8 cellular contexts compared by ENCODE assay signal in genomic region chr5:139747583-139748504, GRCh38. TPM values are rescaled to one million over a fixed set of nuclear protein-coding genes. Genes with fewer than 3 reads are reported as not detected.
DNase-seq lines count a peak whose midpoint lies in the region; ATAC-seq, FAIRE-seq and TF ChIP-seq lines count a peak whose summit lies in the region.

No MANE protein-coding gene starts in this region.

- H3K9me2 ChIP-seq in SU-DHL-6 (replicated peaks; ENCODE audit: insufficient read depth, low read length) = no peaks in the 10 kb centered on the region

- DNase-seq in GM12864 (ENCODE audit: low read depth) (no peak), kidney (peak; percentile 88), GDM1 (lab: John Stamatoyannopoulos, UW) (no peak)
- peak; percentile 43 for DNase-seq in stimulated activated CD4-positive, alpha-beta T cell treated with anti-CD3 and anti-CD28 coated beads, Interleukin-12 subunit alpha, Interleukin-12 subunit beta, amount 100 ng/mL, for 4 hours

- peaks cover 0 to 3% (median 0%) of the 10 kb centered on the region in 5 experiments for H3K9me3 Mint-ChIP-seq in brain

- no peaks in the 10 kb centered on the region for H3K36me3 Mint-ChIP-seq in brain

- no peaks in the 10 kb centered on the region for H3K9me3 ChIP-seq in SU-DHL-6 (ENCODE audit: insufficient read depth, low read length)
- H3K9me3 ChIP-seq in kidney (ENCODE audit: control insufficient read depth in 1 of 2, low read length in 2 of 2) = no peaks in the 10 kb centered on the region

- peak overlapping the region; percentile 43 for H3K4me3 ChIP-seq in GM12864 (ENCODE audit: low read depth, low read length)
- H3K4me3 ChIP-seq in SU-DHL-6 (ENCODE audit: insufficient read depth, low read length, poor library complexity, severe bottlenecking) = peak overlapping the region; percentile 31
- H3K4me3 ChIP-seq in kidney (ENCODE audit: low read length in 2 of 2) = peak overlapping the region in 1 of 2 donors; percentile 49

- H3K36me3 ChIP-seq in SU-DHL-6 (ENCODE audit: low read length) (no peaks in the 10 kb centered on the region), kidney (ENCODE audit: control insufficient read depth in 1 of 2, insufficient read depth in 2 of 2, low read length in 2 of 2) (no peaks in the 10 kb centered on the region)

- H3K9ac ChIP-seq in SU-DHL-6 (ENCODE audit: low read length) (peak overlapping the region; percentile 40), kidney (ENCODE audit: low read length in 2 of 2) (peak overlapping the region in 1 of 2 donors; percentile 34)

- no peak for TF ChIP-seq CTCF in GM12864 (IDR thresholded peaks at IDR 0.05; ENCODE audit: low read depth, low read length, missing control alignments)
- TF ChIP-seq CTCF in SU-DHL-6 (IDR thresholded peaks at IDR 0.05; ENCODE audit: insufficient read depth, low read length, poor library complexity, severe bottlenecking) = no peak
- no peak for TF ChIP-seq CTCF in brain (conservative IDR thresholded peaks at IDR 0.05)
- TF ChIP-seq CTCF in kidney (IDR thresholded peaks at IDR 0.05; ENCODE audit: borderline replicate concordance, extremely low read depth, insufficient read depth) = no peak

- H3K4me1 Mint-ChIP-seq in brain = peaks cover 83% of the 10 kb centered on the region

- H3K79me2 ChIP-seq in SU-DHL-6 (ENCODE audit: insufficient read depth, low read length) = no peaks in the 10 kb centered on the region

- peak overlapping the region; percentile 73 to 84 (median 78) for H3K4me3 Mint-ChIP-seq in brain

- peaks cover 8% of the 10 kb centered on the region for H3K27me3 Mint-ChIP-seq in brain

- peak overlapping the region; percentile 83 to 99 (median 98) for H3K27ac Mint-ChIP-seq in brain

- intact Hi-C loops in kidney (cut with DNase I) = no loop called here

- no peak overlapping the region for H2AFZ ChIP-seq in SU-DHL-6 (ENCODE audit: low read depth, low read length, severe bottlenecking)

- no peak for FAIRE-seq in kidney (lab: Jason Lieb, UNC)

- peak; percentile 18 for ATAC-seq in HG02798 (IDR thresholded peaks at IDR 0.05; ENCODE audit: poor library complexity, unreplicated experiment)
- ATAC-seq in GM19324 (IDR thresholded peaks at IDR 0.05; ENCODE audit: low FRiP score, unreplicated experiment) = no peak

- peak overlapping the region; percentile 54 for H3K27ac ChIP-seq in SU-DHL-6 (ENCODE audit: low read depth, low read length)
- no peak overlapping the region for H3K27ac ChIP-seq in kidney (ENCODE audit: low read depth in 2 of 2, low read length in 2 of 2)

- H3K4me1 ChIP-seq in kidney (ENCODE audit: control insufficient read depth in 1 of 2, insufficient read depth in 1 of 2, low read depth in 1 of 2, low read length in 2 of 2) = peaks cover 12 to 21% of the 10 kb centered on the region in 2 donors

- no peaks in the 10 kb centered on the region for H3K27me3 ChIP-seq in SU-DHL-6 (ENCODE audit: low read length)

- no peaks in the 10 kb centered on the region for H4K20me1 ChIP-seq in SU-DHL-6 (ENCODE audit: low read depth, low read length)

- peaks cover 3% of the 10 kb centered on the region; the same call in 1 of the 2 replicates for H3F3A ChIP-seq in SU-DHL-6 (ENCODE audit: insufficient read depth)

- peak overlapping the region; percentile 50 for H3K4me2 ChIP-seq in SU-DHL-6 (ENCODE audit: low read depth, low read length, poor library complexity, severe bottlenecking)

RNA-seq across cellular contexts. Expression of gene PSD2, which starts 47.8 kb away (rescaled TPM):
- polyA plus RNA-seq in brain (ENCODE audit: insufficient read depth, low read depth, low replicate concordance) (23.1 TPM), kidney (ENCODE audit: insufficient read depth, low read depth, low replicate concordance) (0.09 TPM)
- 0.13 TPM for total RNA-seq in kidney

Comparison
In these comparisons a context has a peak if more than half of its experiments do, and no peak if none do; other contexts are left out.
1. DNase-seq: peak in kidney (single experiment) and stimulated activated CD4-positive, alpha-beta T cell treated with anti-CD3 and anti-CD28 coated beads, Interleukin-12 subunit alpha, Interleukin-12 subunit beta, amount 100 ng/mL, for 4 hours (single experiment); none in GM12864 (single experiment) and GDM1 (single experiment).
2. RNA of gene PSD2, which starts 47.8 kb away (polyA plus RNA-seq): 23.1 TPM in brain (single experiment); 0.09 TPM in kidney (single experiment); every median in the first group is over 10 times any median in the second.